Comparison of ENCODE assay signal across 18 cellular contexts in the genomic region with DNA sequence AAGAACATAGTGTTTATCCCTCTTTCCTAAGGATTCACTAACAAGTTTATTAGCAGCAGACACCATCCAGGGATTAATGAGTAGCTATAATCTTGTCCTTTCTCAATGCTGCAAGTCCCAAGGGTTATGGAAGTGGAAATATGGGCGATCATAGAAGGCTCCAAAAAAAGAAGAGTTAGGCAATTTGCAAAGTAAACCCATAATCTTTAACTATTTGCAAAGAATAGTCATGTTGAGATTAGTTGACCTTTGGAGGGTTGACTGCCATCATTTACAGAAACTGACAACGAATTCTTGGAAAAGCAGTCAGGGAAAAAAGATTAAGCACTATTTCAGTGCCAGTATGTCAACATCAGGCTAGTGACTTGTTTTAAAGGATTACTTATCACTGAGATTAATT.
DNase-seq lines count a peak whose midpoint lies in the region; ATAC-seq and TF ChIP-seq lines count a peak whose summit lies in the region.
"Had no signal": no experiment of that assay in that cellular context is flagged by ENCODE, and none has a peak within 500 bp of the region (broad histone marks: within the 10 kb centered on the region; RNA-seq: fewer than 3 reads in every experiment).

No MANE protein-coding gene starts in this region.

- H3K36me3 ChIP-seq in right lobe of liver (no peaks in the 10 kb centered on the region), thyroid gland (no peaks in the 10 kb centered on the region), Peyer's patch (no peaks in the 10 kb centered on the region)
- H3K36me3 ChIP-seq: heart right ventricle had no signal

- ATAC-seq in right lobe of liver: peak; percentile 82 to 92 (median 90)
- ATAC-seq: activated CD4-positive, alpha-beta T cell treated with anti-CD3 and anti-CD28 coated beads for 36 hours; esophagus mucosa; heart right ventricle had no signal

- no peaks in the 10 kb centered on the region for H3K27me3 ChIP-seq in right lobe of liver
- H3K27me3 ChIP-seq in thyroid gland: no peaks in the 10 kb centered on the region
- H3K27me3 ChIP-seq in Peyer's patch: no peaks in the 10 kb centered on the region
- H3K27me3 ChIP-seq: heart right ventricle had no signal

- H3K4me1 ChIP-seq in right lobe of liver (peaks cover 0 to 15% (median 4%) of the 10 kb centered on the region in 4 donors), thyroid gland (no peaks in the 10 kb centered on the region), Peyer's patch (peaks cover 0 to 7% (median 0%) of the 10 kb centered on the region in 4 donors)
- H3K4me1 ChIP-seq: heart right ventricle had no signal

- 8% methylated on average over 2 of the region's 2 CpGs for WGBS in right lobe of liver (ENCODE audit: insufficient coverage, low coverage, low lambda C conversion rate, missing lambda C conversion rate)
- WGBS in thyroid gland, 2 donors: 46 to 54% methylated on average over 2 of the region's 2 CpGs

- in situ Hi-C loops in ACHN (cut with HindIII; ENCODE audit: low pct_ligation_motif_present, low pct_unique_long_range_greater_than_20kb, low sequenced_read_pairs): no loop called here

- no peak overlapping the region for H3K4me3 ChIP-seq in epithelial cell of proximal tubule (ENCODE audit: low read depth, low read length)
- H3K4me3 ChIP-seq in right lobe of liver: peak overlapping the region in 2 of 3 donors; percentile 1 to 9
- H3K4me3 ChIP-seq in thyroid gland (replicated peaks in 1 of 3): no peak overlapping the region
- H3K4me3 ChIP-seq in Peyer's patch: no peak overlapping the region
- H3K4me3 ChIP-seq: heart right ventricle had no signal

- H3K27ac ChIP-seq in right lobe of liver: peak overlapping the region; percentile 55 to 89 (median 78)
- H3K27ac ChIP-seq in thyroid gland: no peak overlapping the region
- no peak overlapping the region for H3K27ac ChIP-seq in Peyer's patch
- H3K27ac ChIP-seq: heart right ventricle had no signal

- TF ChIP-seq POLR2A in right lobe of liver (IDR thresholded peaks at IDR 0.05) (peak; percentile 13), thyroid gland (IDR thresholded peaks at IDR 0.05) (no peak), Peyer's patch (IDR thresholded peaks at IDR 0.05) (no peak)

- peak; percentile 6 for DNase-seq in ACHN
- peak; percentile 47 for DNase-seq in NCI-H2227 (lab: John Stamatoyannopoulos, UW; ENCODE audit: unreplicated experiment)
- DNase-seq in epithelial cell of proximal tubule (ENCODE audit: low read depth): peak; percentile 93
- no peak for DNase-seq in right lobe of liver
- DNase-seq in MV-4-11 (lab: John Stamatoyannopoulos, UW): no peak
- no peak for DNase-seq in thyroid gland
- DNase-seq in NCI-H2171 (lab: John Stamatoyannopoulos, UW): no peak
- DNase-seq in Peyer's patch: no peak
- DNase-seq: activated CD4-positive, alpha-beta T cell treated with anti-CD3 and anti-CD28 coated beads for 36 hours; activated effector memory CD4-positive, alpha-beta T cell treated with Interleukin-2 at 50 U/mL for 16 hours; CD4-positive, alpha-beta T cell; DMS79; H7; heart right ventricle; NCI-H1105; NCI-H2107; stimulated activated naive CD4-positive, alpha-beta T cell treated with Interleukin-2 at 50 U/mL for 16 hours had no signal

- TF ChIP-seq CTCF in epithelial cell of proximal tubule (conservative IDR thresholded peaks at IDR 0.05; ENCODE audit: low read depth, low read length): no peak
- TF ChIP-seq CTCF in right lobe of liver (IDR thresholded peaks at IDR 0.05): no peak
- no peak for TF ChIP-seq CTCF in thyroid gland (IDR thresholded peaks at IDR 0.05)
- no peak for TF ChIP-seq CTCF in Peyer's patch (IDR thresholded peaks at IDR 0.05)

- H3K9me3 ChIP-seq in right lobe of liver (no peaks in the 10 kb centered on the region), thyroid gland (no peaks in the 10 kb centered on the region), Peyer's patch (no peaks in the 10 kb centered on the region)
- H3K9me3 ChIP-seq: heart right ventricle had no signal

- intact Hi-C loops in right lobe of liver (cut with DNase I): no loop called here
- intact Hi-C loops in thyroid gland (cut with DNase I): no loop called here

Comparison
In these comparisons a context has a peak if more than half of its experiments do, and no peak if none do; other contexts are left out.
1. DNase-seq: peak in ACHN (single experiment), NCI-H2227 (single experiment) and epithelial cell of proximal tubule (single experiment); none in right lobe of liver (0 of 3), MV-4-11 (single experiment), thyroid gland (0 of 2), NCI-H2171 (single experiment) and Peyer's patch (0 of 3).
2. H3K4me3 ChIP-seq: peak in right lobe of liver (2 of 3); none in epithelial cell of proximal tubule (single experiment), thyroid gland (0 of 3) and Peyer's patch (0 of 4).
3. H3K27ac ChIP-seq: peak in right lobe of liver (3 of 3); none in thyroid gland (0 of 3) and Peyer's patch (0 of 4).